ENCODE assay signal across 8 cellular contexts in the genomic region with DNA sequence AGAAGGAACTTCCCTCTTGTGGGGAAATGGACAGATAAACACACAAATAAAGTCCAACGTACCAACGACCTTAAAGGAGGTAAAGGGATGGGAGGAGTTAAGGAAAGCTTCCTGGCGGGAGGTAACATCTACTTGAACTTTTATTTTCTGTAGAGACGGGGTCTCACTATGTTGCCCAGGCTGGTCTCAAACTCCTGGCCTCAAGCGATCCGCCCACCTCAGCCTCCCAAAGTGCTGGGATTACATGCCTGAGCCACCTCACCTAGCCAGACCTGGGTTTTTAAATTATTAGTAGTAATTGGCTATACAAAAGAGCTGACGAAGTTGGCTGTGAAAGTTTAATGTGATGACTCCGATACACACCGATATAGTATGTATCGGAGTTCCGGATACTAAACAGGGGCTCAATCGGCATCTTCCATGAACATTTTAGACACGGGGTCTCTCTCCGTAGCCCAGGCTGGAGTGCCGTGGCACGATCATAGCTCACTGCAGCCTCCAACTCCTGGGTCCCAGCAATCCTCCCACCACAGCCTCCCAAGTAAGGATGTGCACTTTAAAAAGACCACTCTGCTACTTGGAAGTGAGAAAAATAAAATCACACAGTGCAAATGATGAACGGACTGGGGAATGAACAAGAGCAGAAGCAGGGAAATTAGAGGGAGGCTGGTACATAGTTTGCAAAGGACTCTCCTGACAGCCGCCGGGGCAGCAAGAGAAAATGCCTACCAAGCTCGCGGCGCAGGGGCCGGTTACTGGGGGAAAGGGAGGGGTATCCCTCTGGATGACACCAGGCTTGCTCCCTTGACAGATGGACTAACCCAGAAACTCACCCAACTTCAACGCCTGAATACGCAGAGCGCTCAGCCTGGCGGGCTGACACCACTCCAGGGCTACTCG. TPM values are rescaled to one million over a fixed set of nuclear protein-coding genes. Genes with fewer than 3 reads are reported as not detected.
A peak's percentile ranks its signal among the peaks of the same experiment; 100 is the strongest.
DNase-seq lines count a peak whose midpoint lies in the region; ATAC-seq and TF ChIP-seq lines count a peak whose summit lies in the region.

No MANE protein-coding gene starts in this region.

- H3K9me3 ChIP-seq in upper lobe of right lung: no peaks in the 10 kb centered on the region

- peaks cover 33% of the 10 kb centered on the region for H3K4me1 Mint-ChIP-seq in activated naive CD4-positive, alpha-beta T cell treated with anti-CD3 and anti-CD28 coated beads, Interleukin-2, amount 10 ng/mL, durations not matched to agents 7 days and 5 days

- H3K27ac ChIP-seq in angular gyrus (ENCODE audit: low read depth, low read length): peak overlapping the region; percentile 78
- peak overlapping the region; percentile 97 for H3K27ac ChIP-seq in upper lobe of right lung

- WGBS in lower leg skin, 2 donors: 12 to 13% methylated on average over 28 of the region's 28 CpGs

- peaks cover 30% of the 10 kb centered on the region for H3K36me3 ChIP-seq in upper lobe of right lung

- no peaks in the 10 kb centered on the region for H3K9me3 Mint-ChIP-seq in activated naive CD4-positive, alpha-beta T cell treated with anti-CD3 and anti-CD28 coated beads, Interleukin-2, amount 10 ng/mL, durations not matched to agents 7 days and 5 days

- peak overlapping the region; percentile 96 for H3K4me3 Mint-ChIP-seq in activated naive CD4-positive, alpha-beta T cell treated with anti-CD3 and anti-CD28 coated beads, Interleukin-2, amount 10 ng/mL, durations not matched to agents 7 days and 5 days

- CTCF ChIA-PET in activated naive CD4-positive, alpha-beta T cell treated with anti-CD3 and anti-CD28 coated beads, Interleukin-2, amount 10 ng/mL, durations not matched to agents 7 days and 5 days (lab: Charles Lee): interaction anchor here (0.7 kb wide), 1 partner anchor 22 kb away, joined by 3 read pairs; the partner anchor contains the start of gene TBL2

- no peak for ATAC-seq in upper lobe of right lung

- H3K4me1 ChIP-seq in upper lobe of right lung: peaks cover 19% of the 10 kb centered on the region

- peaks cover 18% of the 10 kb centered on the region for H3K36me3 Mint-ChIP-seq in activated naive CD4-positive, alpha-beta T cell treated with anti-CD3 and anti-CD28 coated beads, Interleukin-2, amount 10 ng/mL, durations not matched to agents 7 days and 5 days

- intact Hi-C loops in lower leg skin (cut with DNase I; ENCODE audit: low total_unique reads): no loop called here
- intact Hi-C loops in upper lobe of right lung (cut with DNase I): no loop called here

- TF ChIP-seq POLR2A in lower leg skin (IDR thresholded peaks at IDR 0.05): no peak

- H3K27me3 Mint-ChIP-seq in activated naive CD4-positive, alpha-beta T cell treated with anti-CD3 and anti-CD28 coated beads, Interleukin-2, amount 10 ng/mL, durations not matched to agents 7 days and 5 days: peaks cover 15% of the 10 kb centered on the region

- DNase-seq in activated naive CD4-positive, alpha-beta T cell treated with anti-CD3 and anti-CD28 coated beads, Interleukin-2, amount 10 ng/mL, durations not matched to agents 7 days and 5 days: no peak
- no peak for DNase-seq in activated naive CD4-positive, alpha-beta T cell (lab: John Stamatoyannopoulos, UW)
- DNase-seq in lower leg skin (ENCODE audit: low spot score in 2 of 2): no peak
- DNase-seq in upper lobe of right lung: no peak
- no peak for DNase-seq in HCEC 1CT
- no peak for DNase-seq in iPS-NIHi7 (ENCODE audit: extremely low spot score)
- DNase-seq in COLO829 (ENCODE audit: low spot score): no peak

- peak overlapping the region; percentile 38 for H3K4me3 ChIP-seq in lower leg skin (ENCODE audit: low read depth, poor library complexity, severe bottlenecking)
- peak overlapping the region; percentile 89 for H3K4me3 ChIP-seq in upper lobe of right lung

- peak overlapping the region; percentile 90 for H3K27ac Mint-ChIP-seq in activated naive CD4-positive, alpha-beta T cell treated with anti-CD3 and anti-CD28 coated beads, Interleukin-2, amount 10 ng/mL, durations not matched to agents 7 days and 5 days

- no peak for TF ChIP-seq CTCF in lower leg skin (IDR thresholded peaks at IDR 0.05)
- TF ChIP-seq CTCF in upper lobe of right lung (IDR thresholded peaks at IDR 0.05): no peak

- no peaks in the 10 kb centered on the region for H3K27me3 ChIP-seq in upper lobe of right lung

RNA-seq across cellular contexts. Expression of gene BCL7B, which starts 1.0 kb away (rescaled TPM):
- total RNA-seq in lower leg skin (10 to 100 TPM; 31.8 to 66.2 (median 47.7) TPM), upper lobe of right lung (71.8 TPM)

RNA-seq across cellular contexts. Expression of gene TBL2, which starts 21.9 kb away (rescaled TPM):
- total RNA-seq in lower leg skin (10 to 100 TPM; 32.2 to 52.1 (median 40.3) TPM), upper lobe of right lung (29.8 TPM)

RNA-seq across cellular contexts. Expression of gene BAZ1B, which starts 34.4 kb away (rescaled TPM):
- total RNA-seq in lower leg skin (10 to 100 TPM; 22.6 to 33.6 (median 28.8) TPM), upper lobe of right lung (55.7 TPM)
